ENCODE assay signal across 18 cellular contexts in the genomic region with DNA sequence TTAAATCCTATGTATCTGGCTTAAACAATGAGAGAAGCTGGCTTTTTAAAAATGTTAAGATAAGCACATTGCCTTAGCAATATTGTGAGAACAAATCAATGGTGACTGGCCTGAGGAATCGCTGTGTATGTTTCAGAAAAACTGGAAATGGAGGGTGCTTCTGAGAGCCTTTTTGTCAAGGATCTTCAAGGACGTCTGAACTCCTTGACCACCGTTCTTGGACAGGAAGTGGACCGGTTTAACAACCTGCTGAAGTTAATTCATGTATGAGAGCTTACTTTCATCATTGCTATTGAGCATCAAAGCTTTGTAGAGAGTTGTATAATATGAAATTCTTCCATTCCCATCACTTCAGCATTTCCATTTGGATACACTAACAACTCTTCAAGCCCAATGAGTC.
DNase-seq lines count a peak whose midpoint lies in the region; ATAC-seq and TF ChIP-seq lines count a peak whose summit lies in the region.
"Had no signal": no experiment of that assay in that cellular context is flagged by ENCODE, and none has a peak within 500 bp of the region (broad histone marks: within the 10 kb centered on the region; RNA-seq: fewer than 3 reads in every experiment).

No MANE protein-coding gene starts in this region.

- peaks cover 43% of the 10 kb centered on the region for H3K4me1 ChIP-seq in SJSA1 (replicated peaks)
- peaks cover 11 to 14% of the 10 kb centered on the region in 2 donors for H3K4me1 ChIP-seq in left lung
- no peaks in the 10 kb centered on the region for H3K4me1 ChIP-seq in prostate gland (replicated peaks)

- TF ChIP-seq CTCF in left lung (IDR thresholded peaks at IDR 0.05) (no peak), prostate gland (IDR thresholded peaks at IDR 0.05) (no peak)

- no peaks in the 10 kb centered on the region for H3K36me3 ChIP-seq in SJSA1
- no peaks in the 10 kb centered on the region for H3K36me3 ChIP-seq in left lung
- H3K36me3 ChIP-seq in prostate gland = no peaks in the 10 kb centered on the region

- H3K4me3 ChIP-seq in SJSA1 (no peak overlapping the region), left lung (no peak overlapping the region), prostate gland (no peak overlapping the region)
- H3K4me3 ChIP-seq: PC-9 had no signal

- H3K9me3 ChIP-seq in SJSA1 (replicated peaks) (no peaks in the 10 kb centered on the region), left lung (no peaks in the 10 kb centered on the region), prostate gland (no peaks in the 10 kb centered on the region)

- H3K27ac ChIP-seq in SJSA1 = peak overlapping the region; percentile 91
- H3K27ac ChIP-seq in left lung = peak overlapping the region in 1 of 2 donors; percentile 84
- no peak overlapping the region for H3K27ac ChIP-seq in prostate gland
- H3K27ac ChIP-seq: KMS-11, PC-9, RWPE1 had no signal

- WGBS in prostate gland = 78% methylated on average over 4 of the region's 4 CpGs

- no peak for TF ChIP-seq POLR2A in prostate gland (IDR thresholded peaks at IDR 0.05)

- intact Hi-C loops in left lung (cut with DNase I) = no loop called here
- intact Hi-C loops in prostate gland (cut with DNase I) = no loop called here

- H3K27me3 ChIP-seq in SJSA1 (replicated peaks) (no peaks in the 10 kb centered on the region), left lung (no peaks in the 10 kb centered on the region), prostate gland (replicated peaks; ENCODE audit: insufficient read depth) (no peaks in the 10 kb centered on the region)

- ATAC-seq in left lung = peak; percentile 72

- DNase-seq in DMS79 treated with DMSO at 0.1 percent for 48 hours (lab: John Stamatoyannopoulos, UW) (peak; percentile 44), SJSA1 (ENCODE audit: low read depth in 1 of 2, low spot score in 2 of 2) (no peak), left lung (no peak), amniotic stem cell (lab: John Stamatoyannopoulos, UW) (no peak), A172 (ENCODE audit: low spot score) (no peak), prostate gland (ENCODE audit: low spot score) (no peak)
- no peak for DNase-seq in stimulated activated CD4-positive, alpha-beta T cell treated with anti-CD3 and anti-CD28 coated beads, Interleukin-4, amount 100 ng/mL, for 4 hours
- DNase-seq: CD4-positive, CD25-positive, alpha-beta regulatory T cell; DMS53; NCI-H1048; NCI-H1436 treated with DMSO at 0.1 percent for 48 hours; NCI-H2029 treated with DMSO at 0.1 percent for 48 hours; NCI-H2171; NCI-H526; PC-9; SIG-M5 had no signal
